8 cellular contexts compared by ENCODE assay signal in genomic region chr19:51514866-51515481, GRCh38. TPM values are rescaled to one million over a fixed set of nuclear protein-coding genes. Genes with fewer than 3 reads are reported as not detected.
DNase-seq lines count a peak whose midpoint lies in the region; ATAC-seq, FAIRE-seq and TF ChIP-seq lines count a peak whose summit lies in the region.

No MANE protein-coding gene starts in this region.

- intact Hi-C loops in Calu3 (cut with micrococcal nuclease; ENCODE audit: unreplicated experiment) (loop anchor here (1.0 kb wide), 1 partner anchor 42 kb away; no protein-coding TSS in a partner anchor), kidney (cut with DNase I) (no loop called here), lower leg skin (cut with DNase I; ENCODE audit: low total_unique reads) (no loop called here)

- peaks cover 16% of the 10 kb centered on the region for H3K27me3 Mint-ChIP-seq in Calu3 (ENCODE audit: unreplicated experiment)
- H3K27me3 Mint-ChIP-seq in stimulated activated naive B cell treated with anti-CD40 and anti-IgM and Interleukin-4, amounts not matched to agents 10 μg/mL and 1 μg/mL and 100 μg/mL, for 72 hours, result peaks cover 8 to 12% of the 10 kb centered on the region in 2 donors

- peaks cover 3% of the 10 kb centered on the region for H3K9me3 Mint-ChIP-seq in Calu3 (ENCODE audit: low read depth, unreplicated experiment)
- peaks cover 0 to 5% of the 10 kb centered on the region in 2 donors for H3K9me3 Mint-ChIP-seq in stimulated activated naive B cell treated with anti-CD40 and anti-IgM and Interleukin-4, amounts not matched to agents 10 μg/mL and 1 μg/mL and 100 μg/mL, for 72 hours

- TF ChIP-seq CTCF in Calu3 (IDR thresholded peaks at IDR 0.05; ENCODE audit: unreplicated experiment) (peak; percentile 85), kidney (IDR thresholded peaks at IDR 0.05; ENCODE audit: borderline replicate concordance, extremely low read depth, insufficient read depth) (peak; percentile 38), lower leg skin (IDR thresholded peaks at IDR 0.05) (no peak)

- no peak overlapping the region for H3K9ac ChIP-seq in kidney (ENCODE audit: low read length in 2 of 2)

- no peaks in the 10 kb centered on the region for H3K9me3 ChIP-seq in kidney (ENCODE audit: control insufficient read depth in 1 of 2, low read length in 2 of 2)

- DNase-seq in Calu3 (peak; percentile 56), H4 (ENCODE audit: low spot score) (peak; percentile 48), NCI-H82 treated with DMSO at 0.1 percent for 48 hours (lab: John Stamatoyannopoulos, UW; ENCODE audit: unreplicated experiment) (peak; percentile 36), astrocyte of the hippocampus (ENCODE audit: low read depth, low spot score) (peak; percentile 71), kidney (no peak), lower leg skin (ENCODE audit: low spot score in 2 of 2) (no peak), islet precursor cell (no peak)
- DNase-seq in stimulated activated naive B cell treated with anti-CD40 and anti-IgM and Interleukin-4, amounts not matched to agents 10 μg/mL and 1 μg/mL and 100 μg/mL, for 72 hours, result no peak

- TF ChIP-seq POLR2A in lower leg skin (IDR thresholded peaks at IDR 0.05), result no peak

- no peak overlapping the region for H3K4me3 Mint-ChIP-seq in Calu3 (ENCODE audit: low read depth, unreplicated experiment)
- no peak overlapping the region for H3K4me3 Mint-ChIP-seq in stimulated activated naive B cell treated with anti-CD40 and anti-IgM and Interleukin-4, amounts not matched to agents 10 μg/mL and 1 μg/mL and 100 μg/mL, for 72 hours

- no peaks in the 10 kb centered on the region for H3K36me3 Mint-ChIP-seq in Calu3 (ENCODE audit: insufficient read depth, unreplicated experiment)
- peaks cover 13 to 21% of the 10 kb centered on the region in 2 donors for H3K36me3 Mint-ChIP-seq in stimulated activated naive B cell treated with anti-CD40 and anti-IgM and Interleukin-4, amounts not matched to agents 10 μg/mL and 1 μg/mL and 100 μg/mL, for 72 hours

- no peak overlapping the region for H3K27ac ChIP-seq in kidney (ENCODE audit: low read depth in 2 of 2, low read length in 2 of 2)

- no peaks in the 10 kb centered on the region for H3K36me3 ChIP-seq in kidney (ENCODE audit: control insufficient read depth in 1 of 2, insufficient read depth in 2 of 2, low read length in 2 of 2)

- no peak overlapping the region for H3K4me3 ChIP-seq in kidney (ENCODE audit: low read length in 2 of 2)
- H3K4me3 ChIP-seq in lower leg skin (ENCODE audit: low read depth, poor library complexity, severe bottlenecking), result no peak overlapping the region

- no peak overlapping the region for H3K27ac Mint-ChIP-seq in Calu3 (ENCODE audit: unreplicated experiment)
- H3K27ac Mint-ChIP-seq in stimulated activated naive B cell treated with anti-CD40 and anti-IgM and Interleukin-4, amounts not matched to agents 10 μg/mL and 1 μg/mL and 100 μg/mL, for 72 hours, result no peak overlapping the region

- no peaks in the 10 kb centered on the region for H3K4me1 ChIP-seq in kidney (ENCODE audit: control insufficient read depth in 1 of 2, insufficient read depth in 1 of 2, low read depth in 1 of 2, low read length in 2 of 2)

- WGBS in lower leg skin, 2 donors, result 8 to 18% methylated on average over 3 of the region's 3 CpGs

- no TSS peak for BruUV-seq in Calu3 (replicated peaks; lab: Mats Ljungman, UMichigan)

- CTCF ChIA-PET in Calu3 (lab: Charles Lee), result interaction anchor here (0.9 to 2.5 kb wide), 4 partner anchors 40 to 146 kb away, joined by 3 to 11 read pairs (median 6); no protein-coding TSS in a partner anchor

- peak; percentile 87 for FAIRE-seq in kidney (lab: Jason Lieb, UNC)

- ATAC-seq in stimulated activated naive B cell treated with anti-CD40 and anti-IgM and Interleukin-4, amounts not matched to agents 10 μg/mL and 1 μg/mL and 100 μg/mL, for 72 hours (replicated peaks), result peak; percentile 81 to 85

- H3K4me1 Mint-ChIP-seq in Calu3 (ENCODE audit: low read depth, unreplicated experiment), result no peaks in the 10 kb centered on the region
- H3K4me1 Mint-ChIP-seq in stimulated activated naive B cell treated with anti-CD40 and anti-IgM and Interleukin-4, amounts not matched to agents 10 μg/mL and 1 μg/mL and 100 μg/mL, for 72 hours, result no peaks in the 10 kb centered on the region

RNA-seq across cellular contexts. Expression of gene SIGLEC12, which starts 13.4 kb away (rescaled TPM):
- total RNA-seq in Calu3 (2022), result not detected in 2 replicates
- not detected in 2 replicates for total RNA-seq in H4 (2014; rRNA removed; shearing (Covaris generic))
- total RNA-seq in kidney, result 0.66 TPM
- polyA plus RNA-seq in kidney (ENCODE audit: insufficient read depth, low read depth, low replicate concordance), result not detected
- total RNA-seq in lower leg skin, result under 1 TPM in 1 of 4 donors, not detected in 3; 0.54 TPM

RNA-seq across cellular contexts. Expression of gene SIGLEC6, which starts 16.5 kb away (rescaled TPM):
- total RNA-seq in Calu3 (2022) (not detected in 2 replicates), kidney (4.8 TPM), lower leg skin (1 to 10 TPM in 1 of 4 donors, under 1 TPM in 1, not detected in 2; 0.47 to 3.4 TPM)
- not detected in 2 replicates for total RNA-seq in H4 (2014; rRNA removed; shearing (Covaris generic))
- polyA plus RNA-seq in kidney (ENCODE audit: insufficient read depth, low read depth, low replicate concordance), result not detected

RNA-seq across cellular contexts. Expression of gene CEACAM18, which starts 36.6 kb away (rescaled TPM):
- total RNA-seq in Calu3 (2022) (not detected in 2 replicates), kidney (not detected), lower leg skin (not detected)
- not detected in 2 replicates for total RNA-seq in H4 (2014; rRNA removed; shearing (Covaris generic))
- polyA plus RNA-seq in kidney (ENCODE audit: insufficient read depth, low read depth, low replicate concordance), result not detected

RNA-seq across cellular contexts. Expression of gene ZNF175, which starts 56.1 kb away (rescaled TPM):
- total RNA-seq in Calu3 (2022), result 10.2 and 16.1 TPM in 2 replicates
- 3.1 and 5.1 TPM in 2 replicates for total RNA-seq in H4 (2014; rRNA removed; shearing (Covaris generic))
- total RNA-seq in kidney, result 20.1 TPM
- polyA plus RNA-seq in kidney (ENCODE audit: insufficient read depth, low read depth, low replicate concordance), result 3.3 TPM
- total RNA-seq in lower leg skin, result 1 to 10 TPM; 2.0 to 5.3 (median 2.5) TPM

RNA-seq across cellular contexts. Expression of gene SIGLEC8, which starts 56.7 kb away (rescaled TPM):
- not detected in 2 replicates for total RNA-seq in Calu3 (2022)
- total RNA-seq in H4 (2014; rRNA removed; shearing (Covaris generic)), result not detected in 2 replicates
- 1.8 TPM for total RNA-seq in kidney
- not detected for polyA plus RNA-seq in kidney (ENCODE audit: insufficient read depth, low read depth, low replicate concordance)
- total RNA-seq in lower leg skin, result under 1 TPM in 3 of 4 donors, not detected in 1; 0.27 to 0.65 (median 0.38) TPM

Comparison
In these comparisons a context has a peak if more than half of its experiments do, and no peak if none do; other contexts are left out.
1. DNase-seq: peak in Calu3 (single experiment), H4 (single experiment), NCI-H82 treated with DMSO at 0.1 percent for 48 hours (single experiment) and astrocyte of the hippocampus (single experiment); none in kidney (single experiment), stimulated activated naive B cell treated with anti-CD40 and anti-IgM and Interleukin-4, amounts not matched to agents 10 μg/mL and 1 μg/mL and 100 μg/mL, for 72 hours (single experiment), lower leg skin (0 of 2) and islet precursor cell (single experiment).
2. CTCF ChIP-seq: peak in Calu3 (single experiment) and kidney (single experiment); none in lower leg skin (0 of 3).